In the genomic region with DNA sequence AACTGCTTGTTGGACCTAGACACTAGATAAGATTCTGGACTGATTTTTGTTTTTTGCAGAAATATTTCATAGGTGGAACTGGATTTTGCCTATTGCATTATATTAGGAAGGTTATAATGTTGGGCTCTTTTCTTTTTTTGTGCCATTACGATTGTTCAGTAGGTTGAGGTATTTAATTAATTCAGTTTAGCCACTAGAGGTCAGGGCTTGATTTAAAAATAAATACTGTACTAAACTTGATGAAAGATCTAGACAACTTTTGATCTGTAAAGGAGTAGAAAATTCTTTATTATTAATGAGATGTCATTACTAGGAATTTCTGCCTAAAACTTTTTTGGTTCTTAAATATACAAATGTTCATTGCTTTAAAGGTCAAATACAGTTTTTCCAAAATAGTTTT, we compare ENCODE assay signal across 8 cellular contexts. TPM values are rescaled to one million over a fixed set of nuclear protein-coding genes. Genes with fewer than 3 reads are reported as not detected.
DNase-seq lines count a peak whose midpoint lies in the region; ATAC-seq, FAIRE-seq and TF ChIP-seq lines count a peak whose summit lies in the region.
"Had no signal": no experiment of that assay in that cellular context is flagged by ENCODE, and none has a peak within 500 bp of the region (broad histone marks: within the 10 kb centered on the region; RNA-seq: fewer than 3 reads in every experiment).

No MANE protein-coding gene starts in this region.

- H3K36me3 ChIP-seq in bronchial epithelial cell (ENCODE audit: control insufficient read depth, insufficient read depth, low read length), result no peaks in the 10 kb centered on the region
- H3K36me3 ChIP-seq: SJSA1 had no signal

- no peaks in the 10 kb centered on the region for H3K27me3 ChIP-seq in bronchial epithelial cell (ENCODE audit: control insufficient read depth, insufficient read depth, low read length)
- H3K27me3 ChIP-seq: SJSA1 had no signal

- peak; percentile 56 for ATAC-seq in GM18517 (IDR thresholded peaks at IDR 0.05; ENCODE audit: unreplicated experiment)
- no peak for ATAC-seq in GM21423 (IDR thresholded peaks at IDR 0.05; ENCODE audit: unreplicated experiment)

- no peak overlapping the region for H3K4me3 ChIP-seq in bronchial epithelial cell (ENCODE audit: low read depth, low read length)
- H3K4me3 ChIP-seq: SJSA1 had no signal

- TF ChIP-seq CTCF in bronchial epithelial cell (IDR thresholded peaks at IDR 0.05; ENCODE audit: insufficient read depth, low read length, severe bottlenecking), result peak; percentile 18

- no peak for FAIRE-seq in bronchial epithelial cell (lab: Jason Lieb, UNC)

- DNase-seq in NCI-H146 (lab: John Stamatoyannopoulos, UW), result peak; percentile 17
- DNase-seq in bronchial epithelial cell (ENCODE audit: low read depth), result peak; percentile 41
- DNase-seq in middle frontal gyrus (ENCODE audit: extremely low spot score, low spot score), result peak; percentile 11
- no peak for DNase-seq in iPS-NIHi7 (ENCODE audit: extremely low spot score)
- DNase-seq in activated CD4-positive, CD25-positive, alpha-beta regulatory T cell treated with anti-CD3 and anti-CD28 coated beads, Interleukin-2, amount 50 U/mL, for 72 hours, result no peak

RNA-seq across cellular contexts. Expression of gene SUPT20H, which starts 15.2 kb away (rescaled TPM):
- total RNA-seq in bronchial epithelial cell, result 28.7 and 33.8 TPM in 2 replicates

RNA-seq across cellular contexts. Expression of gene CSNK1A1L, which starts 30.8 kb away (rescaled TPM):
- not detected in 2 replicates for total RNA-seq in bronchial epithelial cell
- total RNA-seq: SJSA1 had no signal

Comparison
In these comparisons a context has a peak if more than half of its experiments do, and no peak if none do; other contexts are left out.
1. DNase-seq: peak in NCI-H146 (single experiment), bronchial epithelial cell (single experiment) and middle frontal gyrus (single experiment); none in iPS-NIHi7 (single experiment) and activated CD4-positive, CD25-positive, alpha-beta regulatory T cell treated with anti-CD3 and anti-CD28 coated beads, Interleukin-2, amount 50 U/mL, for 72 hours (single experiment).